Comparison of ENCODE assay signal across 9 cellular contexts in genomic region chr5:149799119-149799623, GRCh38.
DNase-seq lines count a peak whose midpoint lies in the region; ATAC-seq and TF ChIP-seq lines count a peak whose summit lies in the region.
"Had no signal": no experiment of that assay in that cellular context is flagged by ENCODE, and none has a peak within 500 bp of the region (broad histone marks: within the 10 kb centered on the region; RNA-seq: fewer than 3 reads in every experiment).

No MANE protein-coding gene starts in this region.

- no peaks in the 10 kb centered on the region for H3K27me3 Mint-ChIP-seq in chondrocyte (ENCODE audit: low read depth)
- H3K27me3 Mint-ChIP-seq in T-helper 2 cell treated with Interferon-gamma antibody and Interleukin-4, amounts not matched to agents 5 μg/mL and 100 μg/mL, for 36 hours (ENCODE audit: low read depth), result no peaks in the 10 kb centered on the region

- no peak for TF ChIP-seq CTCF in chondrocyte (IDR thresholded peaks at IDR 0.05)
- TF ChIP-seq CTCF in GM10248 (IDR thresholded peaks at IDR 0.05; ENCODE audit: control extremely low read depth, extremely low read depth, low read depth, missing control alignments), result no peak

- CTCF ChIA-PET in GM10248 (lab: Yijun Ruan, JAX), result interaction anchor here (0.6 to 56.4 kb wide), 8 partner anchors 8 to 132 kb away, joined by 3 to 1145 read pairs (median 4); no protein-coding TSS in a partner anchor

- H3K4me1 Mint-ChIP-seq in chondrocyte (ENCODE audit: low read depth), result peaks cover 36% of the 10 kb centered on the region
- no peaks in the 10 kb centered on the region for H3K4me1 Mint-ChIP-seq in T-helper 2 cell treated with Interferon-gamma antibody and Interleukin-4, amounts not matched to agents 5 μg/mL and 100 μg/mL, for 36 hours (ENCODE audit: low read depth)

- H3K4me3 Mint-ChIP-seq in chondrocyte (ENCODE audit: unreplicated experiment), result no peak overlapping the region
- H3K4me3 Mint-ChIP-seq in T-helper 2 cell treated with Interferon-gamma antibody and Interleukin-4, amounts not matched to agents 5 μg/mL and 100 μg/mL, for 36 hours, result no peak overlapping the region

- H3K9me3 Mint-ChIP-seq in chondrocyte (ENCODE audit: low read depth), result no peaks in the 10 kb centered on the region
- no peaks in the 10 kb centered on the region for H3K9me3 Mint-ChIP-seq in T-helper 2 cell treated with Interferon-gamma antibody and Interleukin-4, amounts not matched to agents 5 μg/mL and 100 μg/mL, for 36 hours

- no peaks in the 10 kb centered on the region for H3K36me3 Mint-ChIP-seq in chondrocyte (ENCODE audit: low read depth)
- no peaks in the 10 kb centered on the region for H3K36me3 Mint-ChIP-seq in T-helper 2 cell treated with Interferon-gamma antibody and Interleukin-4, amounts not matched to agents 5 μg/mL and 100 μg/mL, for 36 hours (ENCODE audit: low read depth)

- POLR2A ChIA-PET in GM10248 (lab: Yijun Ruan, JAX), result interaction anchor here (0.9 kb wide), 1 partner anchor 8 kb away, joined by 3 read pairs; no protein-coding TSS in a partner anchor

- DNase-seq in AG20443 (ENCODE audit: low spot score) (peak; percentile 95), NCI-H2227 treated with DMSO at 0.1 percent for 48 hours (lab: John Stamatoyannopoulos, UW) (peak; percentile 54), chondrocyte (ENCODE audit: low spot score) (no peak), mucosa of gallbladder (ENCODE audit: low spot score) (peak; percentile 50), GM10248 (ENCODE audit: extremely low spot score) (no peak)
- no peak for DNase-seq in T-helper 2 cell treated with Interferon-gamma antibody and Interleukin-4, amounts not matched to agents 5 μg/mL and 100 μg/mL, for 36 hours (ENCODE audit: low spot score)
- DNase-seq: erythroblast had no signal

- ATAC-seq in HG03135 (IDR thresholded peaks at IDR 0.05; ENCODE audit: unreplicated experiment) (no peak), GM19328 (IDR thresholded peaks at IDR 0.05; ENCODE audit: unreplicated experiment) (no peak)

- H3K27ac Mint-ChIP-seq in chondrocyte (ENCODE audit: unreplicated experiment), result peak overlapping the region; percentile 85
- no peak overlapping the region for H3K27ac Mint-ChIP-seq in T-helper 2 cell treated with Interferon-gamma antibody and Interleukin-4, amounts not matched to agents 5 μg/mL and 100 μg/mL, for 36 hours

Comparison
In these comparisons a context has a peak if more than half of its experiments do, and no peak if none do; other contexts are left out.
1. DNase-seq: peak in AG20443 (single experiment), NCI-H2227 treated with DMSO at 0.1 percent for 48 hours (single experiment) and mucosa of gallbladder (single experiment); none in chondrocyte (single experiment), GM10248 (single experiment) and T-helper 2 cell treated with Interferon-gamma antibody and Interleukin-4, amounts not matched to agents 5 μg/mL and 100 μg/mL, for 36 hours (single experiment).